Comparison of ENCODE assay signal across 8 cellular contexts in the genomic region with DNA sequence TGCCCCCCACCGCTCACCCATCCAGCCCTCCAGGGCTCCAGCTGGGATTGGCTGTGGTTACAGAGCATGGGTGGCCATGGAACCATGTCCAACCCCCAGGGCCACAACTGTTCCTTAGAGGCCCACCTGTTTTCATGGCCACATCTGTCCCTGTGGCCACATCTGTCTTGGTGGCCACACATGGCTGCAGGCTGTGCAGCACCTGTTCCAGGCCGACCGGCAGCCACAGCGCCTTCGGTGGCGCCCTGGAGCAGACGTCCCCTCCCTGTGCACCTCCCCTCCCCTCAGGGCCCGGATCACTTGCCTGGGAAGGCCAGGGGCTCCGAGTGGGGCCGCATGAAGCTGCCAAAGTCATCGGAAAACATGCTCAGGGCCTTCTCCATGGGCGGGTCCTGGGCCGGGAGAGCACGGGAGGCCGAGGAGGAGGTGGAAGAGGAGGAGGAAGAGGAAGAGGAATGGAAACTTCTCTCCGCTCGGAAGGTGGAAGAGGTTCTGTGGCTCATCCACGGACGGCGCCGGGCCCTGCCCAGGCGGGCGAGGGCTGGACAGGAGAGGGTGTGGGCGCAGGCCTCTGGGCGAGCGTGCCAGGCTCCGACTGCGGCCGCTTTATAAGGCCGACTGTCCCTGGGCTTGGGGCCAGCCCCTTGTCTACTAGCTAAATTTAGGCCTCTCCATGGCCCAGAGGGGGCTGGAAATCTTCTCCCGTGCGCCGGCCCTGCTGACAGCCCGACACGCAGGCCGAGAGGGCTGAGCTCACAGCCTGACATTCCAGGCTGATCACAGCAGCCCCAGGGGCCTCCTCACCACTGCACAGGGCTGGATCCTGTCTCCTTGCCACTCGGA. TPM values are rescaled to one million over a fixed set of nuclear protein-coding genes. Genes with fewer than 3 reads are reported as not detected.
DNase-seq lines count a peak whose midpoint lies in the region; TF ChIP-seq lines count a peak whose summit lies in the region.

Gene HSPB7, minus strand, starts transcription at position 583 of the 843 bp plus-strand sequence. Its CDS starts 80 bp downstream, at position 503.

- WGBS in neuronal stem cell (ENCODE audit: extremely low coverage in 2 of 2, insufficient read length in 2 of 2, insufficient replicate concordance in 1 of 2), 2 donors, result no CpG with 5 or more reads among the region's 37 CpGs

- H3K9ac ChIP-seq in OCI-LY1 (ENCODE audit: low read length) (no peak within 1 kb of the TSS), neuronal stem cell (ENCODE audit: low read depth, low read length, poor library complexity) (peak within 1 kb of the TSS; percentile 9)

- TF ChIP-seq CTCF in AG10803 (conservative IDR thresholded peaks at IDR 0.05; ENCODE audit: low read length) (peak; percentile 16), OCI-LY1 (IDR thresholded peaks at IDR 0.05; ENCODE audit: low read length) (0 out of 2 replicates have a peak, but pooled peaks have one; percentile 13), fibroblast of pulmonary artery (IDR thresholded peaks at IDR 0.05; ENCODE audit: low read length, missing control alignments) (no peak), PC-9 (conservative IDR thresholded peaks at IDR 0.05) (no peak)

- no peak within 1 kb of the TSS for H2BK120ac ChIP-seq in neuronal stem cell (ENCODE audit: low read depth, low read length)

- H2BK12ac ChIP-seq in neuronal stem cell (ENCODE audit: low read length), result peak within 1 kb of the TSS; percentile 77

- peak within 1 kb of the TSS; percentile 53 for H2AK5ac ChIP-seq in neuronal stem cell (ENCODE audit: low read depth, low read length)

- H3K4me1 ChIP-seq in OCI-LY1 (ENCODE audit: insufficient read depth, low read length, severe bottlenecking) (peaks cover 20% of the 10 kb centered on the region), neuronal stem cell (ENCODE audit: control insufficient read depth in 2 of 2, insufficient read depth in 1 of 2, low read depth in 1 of 2, low read length in 2 of 2) (peaks cover 9 to 22% of the 10 kb centered on the region in 2 donors), PC-9 (replicated peaks; ENCODE audit: insufficient read depth) (no peaks in the 10 kb centered on the region)

- H3K27ac ChIP-seq in OCI-LY1 (ENCODE audit: low read depth, low read length, poor library complexity, severe bottlenecking), result no peak within 1 kb of the TSS
- no peak within 1 kb of the TSS for H3K27ac ChIP-seq in neuronal stem cell (replicated peaks; ENCODE audit: low read length)
- no peak within 1 kb of the TSS for H3K27ac ChIP-seq in PC-9

- H4K20me1 ChIP-seq in OCI-LY1 (ENCODE audit: insufficient read depth, low read length), result no peaks in the 10 kb centered on the region
- no peaks in the 10 kb centered on the region for H4K20me1 ChIP-seq in PC-9 (ENCODE audit: insufficient read depth)

- peak; percentile 96 for DNase-seq in AG10803 (ENCODE audit: low read depth)
- peak; percentile 80 for DNase-seq in fibroblast of pulmonary artery (ENCODE audit: low read depth)
- no peak for DNase-seq in neuronal stem cell (ENCODE audit: low spot score)
- no peak for DNase-seq in PC-9
- no peak for DNase-seq in GDM1 (lab: John Stamatoyannopoulos, UW)
- DNase-seq in activated naive CD4-positive, alpha-beta T cell (lab: John Stamatoyannopoulos, UW), result no peak
- no peak for DNase-seq in KBM-7

- H3K4me2 ChIP-seq in OCI-LY1 (ENCODE audit: low read length), result no peak within 1 kb of the TSS
- H3K4me2 ChIP-seq in neuronal stem cell (ENCODE audit: insufficient read depth, low read length, poor library complexity, severe bottlenecking), result no peak within 1 kb of the TSS
- H3K4me2 ChIP-seq in PC-9, result no peak within 1 kb of the TSS

- H3K14ac ChIP-seq in neuronal stem cell (ENCODE audit: low read length), result peak within 1 kb of the TSS; percentile 21

- no peaks in the 10 kb centered on the region for H3K36me3 ChIP-seq in OCI-LY1 (ENCODE audit: insufficient read depth, low read length)
- H3K36me3 ChIP-seq in neuronal stem cell (replicated peaks in 1 of 2; ENCODE audit: control insufficient read depth in 2 of 2, insufficient read depth in 2 of 2, low read length in 2 of 2), result no peaks in the 10 kb centered on the region
- H3K36me3 ChIP-seq in PC-9 (ENCODE audit: low read depth), result no peaks in the 10 kb centered on the region

- H3K4me3 ChIP-seq in AG10803 (ENCODE audit: low read length) (peak within 1 kb of the TSS; percentile 66), OCI-LY1 (ENCODE audit: low read depth, low read length, poor library complexity, severe bottlenecking) (no peak within 1 kb of the TSS), fibroblast of pulmonary artery (replicated peaks; ENCODE audit: low read depth, low read length) (no peak within 1 kb of the TSS), neuronal stem cell (ENCODE audit: low read length in 2 of 2) (no peak within 1 kb of the TSS), PC-9 (no peak within 1 kb of the TSS)

- no peak within 1 kb of the TSS for H2BK5ac ChIP-seq in neuronal stem cell (ENCODE audit: low read length)

- POLR2A ChIA-PET in PC-9 (lab: Charles Lee; ENCODE audit: unreplicated experiment), result interaction anchor here (0.7 kb wide), 1 partner anchor 1433 kb away, joined by 10 read pairs; no protein-coding TSS in a partner anchor

- CTCF ChIA-PET in PC-9 (lab: Charles Lee), result no interaction called here

- intact Hi-C loops in PC-9 (cut with micrococcal nuclease; ENCODE audit: unreplicated experiment), result no loop called here

- peak within 1 kb of the TSS; percentile 35 for H3K23ac ChIP-seq in neuronal stem cell (ENCODE audit: low read depth, low read length, poor library complexity)

- H2AFZ ChIP-seq in OCI-LY1 (ENCODE audit: low read length) (no peak within 1 kb of the TSS), neuronal stem cell (ENCODE audit: low read length) (peak within 1 kb of the TSS; percentile 56), PC-9 (no peak within 1 kb of the TSS)

- H3K18ac ChIP-seq in neuronal stem cell (ENCODE audit: low read length), result peak within 1 kb of the TSS; percentile 38

- H3K4ac ChIP-seq in neuronal stem cell (ENCODE audit: low read length), result no peak within 1 kb of the TSS

- peak within 1 kb of the TSS; percentile 13 for H4K91ac ChIP-seq in neuronal stem cell (ENCODE audit: low read depth, low read length, poor library complexity)

- H3K79me2 ChIP-seq in OCI-LY1 (ENCODE audit: insufficient read depth, low read length) (no peaks in the 10 kb centered on the region), PC-9 (ENCODE audit: low read depth) (no peaks in the 10 kb centered on the region)

- H3K9me3 ChIP-seq in OCI-LY1 (ENCODE audit: low read length) (no peaks in the 10 kb centered on the region), neuronal stem cell (replicated peaks in 1 of 2; ENCODE audit: control insufficient read depth in 2 of 2, insufficient read depth in 1 of 2, low read depth in 1 of 2, low read length in 2 of 2) (no peaks in the 10 kb centered on the region), PC-9 (ENCODE audit: insufficient read depth, low read depth) (no peaks in the 10 kb centered on the region)

- no peak within 1 kb of the TSS for H4K8ac ChIP-seq in neuronal stem cell (ENCODE audit: low read depth, low read length)

- H3F3A ChIP-seq in OCI-LY1 (ENCODE audit: insufficient read depth, low read length) (no peaks in the 10 kb centered on the region), PC-9 (ENCODE audit: insufficient read depth, low read depth) (peaks cover 10% of the 10 kb centered on the region; the same call in 1 of the 2 replicates)

- in situ Hi-C loops in KBM-7 (cut with MboI; ENCODE audit: low pct_unique_long_range_greater_than_20kb, low sequenced_read_pairs), result no loop called here

- H2BK15ac ChIP-seq in neuronal stem cell (ENCODE audit: low read length), result peak within 1 kb of the TSS; percentile 87

- H3K27me3 ChIP-seq in OCI-LY1 (ENCODE audit: insufficient read depth, low read length) (peaks cover 8% of the 10 kb centered on the region; the same call in 1 of the 2 replicates), neuronal stem cell (ENCODE audit: control insufficient read depth in 3 of 3, insufficient read depth in 3 of 3, low read depth in 1 of 3, low read length in 3 of 3) (peaks cover 0 to 94% (median 24%) of the 10 kb centered on the region in 3 experiments), PC-9 (ENCODE audit: insufficient read depth, low read depth) (no peaks in the 10 kb centered on the region)

- no TSS peak for BruUV-seq in PC-9 (replicated peaks; lab: Mats Ljungman, UMichigan)

- no peaks in the 10 kb centered on the region for H3K9me2 ChIP-seq in OCI-LY1 (ENCODE audit: low read depth, low read length)
- no peaks in the 10 kb centered on the region for H3K9me2 ChIP-seq in PC-9 (ENCODE audit: insufficient read depth)

- H3K79me1 ChIP-seq in neuronal stem cell (ENCODE audit: low read depth, low read length), result peaks cover 2% of the 10 kb centered on the region

RNA-seq across cellular contexts. Expression of gene HSPB7, which starts in this region (rescaled TPM):
- not detected for polyA plus RNA-seq in neuronal stem cell (2013, experiment 1 of 2)
- polyA plus RNA-seq in neuronal stem cell (2013, experiment 2 of 2), result not detected
- not detected in 2 replicates for total RNA-seq in PC-9 (2021)

Comparison
In these comparisons a context has a peak if more than half of its experiments do, and no peak if none do; other contexts are left out.
1. DNase-seq: peak in AG10803 (single experiment) and fibroblast of pulmonary artery (single experiment); none in neuronal stem cell (single experiment), PC-9 (0 of 2), GDM1 (single experiment), activated naive CD4-positive, alpha-beta T cell (0 of 4) and KBM-7 (single experiment).
2. CTCF ChIP-seq: peak in AG10803 (single experiment) and OCI-LY1 (single experiment); none in fibroblast of pulmonary artery (single experiment) and PC-9 (single experiment).